Comparison of ENCODE assay signal across 8 cellular contexts in genomic region chr21:34614443-34614692, GRCh38. TPM values are rescaled to one million over a fixed set of nuclear protein-coding genes. Genes with fewer than 3 reads are reported as not detected.
A peak's percentile ranks its signal among the peaks of the same experiment; 100 is the strongest.
DNase-seq lines count a peak whose midpoint lies in the region; ATAC-seq and TF ChIP-seq lines count a peak whose summit lies in the region.

No MANE protein-coding gene starts in this region.

- peak overlapping the region; percentile 48 to 53 for H3K4me3 ChIP-seq in Panc1 (ENCODE audit: low read depth in 2 of 2, low read length in 2 of 2)
- H3K4me3 ChIP-seq in esophagus squamous epithelium: peak overlapping the region; percentile 73 to 96 (median 93)
- peak overlapping the region; percentile 71 for H3K4me3 ChIP-seq in retinal pigment epithelial cell (ENCODE audit: low read length)

- no peak overlapping the region for H3K27ac ChIP-seq in Panc1 (ENCODE audit: low read length)
- peak overlapping the region; percentile 86 to 94 (median 88) for H3K27ac ChIP-seq in esophagus squamous epithelium

- no CpG with 5 or more reads among the region's 33 CpGs for WGBS in esophagus squamous epithelium, 2 donors

- intact Hi-C loops in Panc1 (cut with micrococcal nuclease; ENCODE audit: unreplicated experiment): no loop called here
- intact Hi-C loops in esophagus squamous epithelium (cut with DNase I): no loop called here

- no peak for TF ChIP-seq POLR2A in esophagus squamous epithelium (IDR thresholded peaks at IDR 0.05)

- ATAC-seq in GM19035 (IDR thresholded peaks at IDR 0.05; ENCODE audit: unreplicated experiment) (peak; percentile 10), Panc1 (no peak; the same call in 1 of the 2 replicates), GM18909 (IDR thresholded peaks at IDR 0.05; ENCODE audit: poor library complexity, unreplicated experiment) (no peak), GM18861 (IDR thresholded peaks at IDR 0.05; ENCODE audit: unreplicated experiment) (no peak)

- H3K27me3 ChIP-seq in Panc1 (ENCODE audit: control insufficient read depth, insufficient read depth, low read length): no peaks in the 10 kb centered on the region
- H3K27me3 ChIP-seq in esophagus squamous epithelium: no peaks in the 10 kb centered on the region

- DNase-seq in Panc1 (ENCODE audit: low read depth, low spot score) (no peak), esophagus squamous epithelium (lab: John Stamatoyannopoulos, UW) (no peak), retinal pigment epithelial cell (ENCODE audit: low read depth) (no peak), GM03348 (ENCODE audit: low spot score) (no peak), GM19238 (ENCODE audit: insufficient read length, low spot score) (no peak)

- H3K9me3 ChIP-seq in Panc1 (ENCODE audit: control insufficient read depth, insufficient read depth, low read depth, low read length) (no peaks in the 10 kb centered on the region), esophagus squamous epithelium (no peaks in the 10 kb centered on the region)

- H3K36me3 ChIP-seq in Panc1 (ENCODE audit: control insufficient read depth, insufficient read depth, low read length) (no peaks in the 10 kb centered on the region), esophagus squamous epithelium (no peaks in the 10 kb centered on the region)

- CTCF ChIA-PET in Panc1 (lab: Charles Lee): no interaction called here

- POLR2A ChIA-PET in Panc1 (lab: Charles Lee): no interaction called here

- peaks cover 4% of the 10 kb centered on the region; the same call in 1 of the 2 replicates for H3K4me1 ChIP-seq in Panc1 (ENCODE audit: control insufficient read depth, insufficient read depth, low read length)
- H3K4me1 ChIP-seq in esophagus squamous epithelium: peaks cover 11 to 31% (median 16%) of the 10 kb centered on the region in 3 donors

- no TSS peak for BruUV-seq in Panc1 (replicated peaks; lab: Mats Ljungman, UMichigan)

- in situ Hi-C loops in Panc1 (cut with HindIII; ENCODE audit: low pct_unique_long_range_greater_than_20kb, low sequenced_read_pairs): no loop called here

- TF ChIP-seq CTCF in Panc1 (IDR thresholded peaks at IDR 0.05) (no peak), esophagus squamous epithelium (IDR thresholded peaks at IDR 0.05) (no peak), retinal pigment epithelial cell (conservative IDR thresholded peaks at IDR 0.05; ENCODE audit: low read depth, low read length) (no peak)

RNA-seq across cellular contexts. Expression of gene RCAN1, which starts 0.5 kb away (rescaled TPM):
- 13.5 TPM for total RNA-seq in Panc1 (2021; ENCODE audit: unreplicated experiment)
- polyA plus RNA-seq in Panc1 (2012; ENCODE audit: insufficient read length): 7.4 TPM
- 10 to 100 TPM; 12.4 to 21.0 (median 17.0) TPM for total RNA-seq in esophagus squamous epithelium

RNA-seq across cellular contexts. Expression of gene CLIC6, which starts 54.4 kb away (rescaled TPM):
- total RNA-seq in Panc1 (2021; ENCODE audit: unreplicated experiment): 0.05 TPM
- polyA plus RNA-seq in Panc1 (2012; ENCODE audit: insufficient read length): not detected
- 1 to 10 TPM in 3 of 4 donors, under 1 TPM in 1; 0.83 to 3.8 (median 2.0) TPM for total RNA-seq in esophagus squamous epithelium
